In the genomic region with DNA sequence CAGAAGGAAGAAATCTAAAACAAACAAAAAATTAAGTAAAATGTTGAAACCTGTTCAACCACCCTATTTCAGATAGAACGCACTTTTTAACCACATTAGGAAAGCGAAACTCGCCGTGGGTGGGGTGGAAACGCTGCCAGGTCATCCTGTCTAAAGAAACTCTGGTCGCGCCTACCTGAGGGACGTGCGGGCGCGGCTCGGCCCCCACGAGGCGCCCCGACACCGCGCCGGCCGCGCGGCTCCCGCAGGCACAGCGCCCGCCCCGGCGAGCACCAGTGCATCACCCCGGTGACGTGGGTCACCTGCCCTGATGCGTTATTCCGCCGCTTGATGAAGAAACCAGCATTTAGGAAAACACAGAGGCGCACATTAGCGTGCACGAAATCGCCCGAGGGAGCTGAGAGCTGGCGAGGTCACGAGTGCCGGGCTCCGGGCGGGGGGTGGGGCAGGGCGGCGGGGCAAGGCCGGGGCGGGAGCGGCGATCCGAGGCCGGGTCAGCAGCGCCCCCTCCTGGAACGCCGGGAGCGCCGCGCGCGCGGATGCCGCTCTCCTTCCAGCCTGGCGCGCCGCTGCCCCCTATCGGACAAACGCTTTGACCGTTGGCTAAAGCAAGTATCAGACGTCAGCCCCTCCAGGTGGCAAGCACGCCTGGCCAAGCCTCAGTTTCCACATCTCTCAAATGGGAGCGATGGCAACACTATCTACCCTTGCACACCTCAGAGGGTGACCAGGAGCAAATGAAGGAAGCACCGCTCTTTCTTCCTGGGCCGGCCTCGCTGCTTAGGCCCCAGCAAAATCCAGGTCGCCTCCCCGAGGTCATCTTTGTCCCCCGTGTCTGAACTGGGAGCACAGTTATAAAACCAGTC, we compare ENCODE assay signal across 1 cellular context.
TF ChIP-seq lines count a peak whose summit lies in the region.

No MANE protein-coding gene starts in this region.

TF ChIP-seq in HepG2, 621 proteins besides CTCF, POLR2A, EP300 and RAD21 (continued from another document and continues in another):
- no peak for TF ChIP-seq ZNF691 (CRISPR knock-in tag; IDR thresholded peaks at IDR 0.05; ENCODE audit: borderline replicate concordance, low read depth)
- TF ChIP-seq KDM5A (IDR thresholded peaks at IDR 0.05; ENCODE audit: borderline replicate concordance, low read length): no peak
- TF ChIP-seq, protein P1, sequence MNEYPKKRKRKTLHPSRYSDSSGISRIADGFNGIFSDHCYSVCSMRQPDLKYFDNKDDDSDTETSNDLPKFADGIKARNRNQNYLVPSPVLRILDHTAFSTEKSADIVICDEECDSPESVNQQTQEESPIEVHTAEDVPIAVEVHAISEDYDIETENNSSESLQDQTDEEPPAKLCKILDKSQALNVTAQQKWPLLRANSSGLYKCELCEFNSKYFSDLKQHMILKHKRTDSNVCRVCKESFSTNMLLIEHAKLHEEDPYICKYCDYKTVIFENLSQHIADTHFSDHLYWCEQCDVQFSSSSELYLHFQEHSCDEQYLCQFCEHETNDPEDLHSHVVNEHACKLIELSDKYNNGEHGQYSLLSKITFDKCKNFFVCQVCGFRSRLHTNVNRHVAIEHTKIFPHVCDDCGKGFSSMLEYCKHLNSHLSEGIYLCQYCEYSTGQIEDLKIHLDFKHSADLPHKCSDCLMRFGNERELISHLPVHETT (CRISPR knock-in tag; conservative IDR thresholded peaks at IDR 0.05): no peak
- 0 out of 2 replicates have a peak, but pooled peaks have one; percentile 31 for TF ChIP-seq ZNF232 (CRISPR knock-in tag; IDR thresholded peaks at IDR 0.05; ENCODE audit: borderline replicate concordance)
- TF ChIP-seq ZNF230 (CRISPR knock-in tag; IDR thresholded peaks at IDR 0.05): no peak
- TF ChIP-seq ZNF678 (CRISPR knock-in tag; IDR thresholded peaks at IDR 0.05): no peak
- TF ChIP-seq GABPB1 (CRISPR knock-in tag; IDR thresholded peaks at IDR 0.05): peak; percentile 76; the same call in 1 of the 2 replicates
- TF ChIP-seq ZNF777 (CRISPR knock-in tag; IDR thresholded peaks at IDR 0.05): peak; percentile 70
- TF ChIP-seq ZNF740 (CRISPR knock-in tag; IDR thresholded peaks at IDR 0.05): no peak
- no peak for TF ChIP-seq SUZ12 (IDR thresholded peaks at IDR 0.05; ENCODE audit: low read depth, low read length)
- TF ChIP-seq MAFF (IDR thresholded peaks at IDR 0.05; ENCODE audit: low read depth, low read length): no peak
- TF ChIP-seq ZNF567 (CRISPR knock-in tag; IDR thresholded peaks at IDR 0.05; ENCODE audit: borderline replicate concordance): no peak
- no peak for TF ChIP-seq ZNF326 (CRISPR knock-in tag; IDR thresholded peaks at IDR 0.05; ENCODE audit: borderline replicate concordance)
- TF ChIP-seq REXO4 (CRISPR knock-in tag; IDR thresholded peaks at IDR 0.05; ENCODE audit: borderline replicate concordance): no peak
- TF ChIP-seq YY1 (IDR thresholded peaks at IDR 0.05; ENCODE audit: insufficient read depth, insufficient replicate concordance, low read depth, low read length): peak; percentile 72
- no peak for TF ChIP-seq MATR3 (CRISPR knock-in tag; IDR thresholded peaks at IDR 0.05)
- TF ChIP-seq, protein P2, sequence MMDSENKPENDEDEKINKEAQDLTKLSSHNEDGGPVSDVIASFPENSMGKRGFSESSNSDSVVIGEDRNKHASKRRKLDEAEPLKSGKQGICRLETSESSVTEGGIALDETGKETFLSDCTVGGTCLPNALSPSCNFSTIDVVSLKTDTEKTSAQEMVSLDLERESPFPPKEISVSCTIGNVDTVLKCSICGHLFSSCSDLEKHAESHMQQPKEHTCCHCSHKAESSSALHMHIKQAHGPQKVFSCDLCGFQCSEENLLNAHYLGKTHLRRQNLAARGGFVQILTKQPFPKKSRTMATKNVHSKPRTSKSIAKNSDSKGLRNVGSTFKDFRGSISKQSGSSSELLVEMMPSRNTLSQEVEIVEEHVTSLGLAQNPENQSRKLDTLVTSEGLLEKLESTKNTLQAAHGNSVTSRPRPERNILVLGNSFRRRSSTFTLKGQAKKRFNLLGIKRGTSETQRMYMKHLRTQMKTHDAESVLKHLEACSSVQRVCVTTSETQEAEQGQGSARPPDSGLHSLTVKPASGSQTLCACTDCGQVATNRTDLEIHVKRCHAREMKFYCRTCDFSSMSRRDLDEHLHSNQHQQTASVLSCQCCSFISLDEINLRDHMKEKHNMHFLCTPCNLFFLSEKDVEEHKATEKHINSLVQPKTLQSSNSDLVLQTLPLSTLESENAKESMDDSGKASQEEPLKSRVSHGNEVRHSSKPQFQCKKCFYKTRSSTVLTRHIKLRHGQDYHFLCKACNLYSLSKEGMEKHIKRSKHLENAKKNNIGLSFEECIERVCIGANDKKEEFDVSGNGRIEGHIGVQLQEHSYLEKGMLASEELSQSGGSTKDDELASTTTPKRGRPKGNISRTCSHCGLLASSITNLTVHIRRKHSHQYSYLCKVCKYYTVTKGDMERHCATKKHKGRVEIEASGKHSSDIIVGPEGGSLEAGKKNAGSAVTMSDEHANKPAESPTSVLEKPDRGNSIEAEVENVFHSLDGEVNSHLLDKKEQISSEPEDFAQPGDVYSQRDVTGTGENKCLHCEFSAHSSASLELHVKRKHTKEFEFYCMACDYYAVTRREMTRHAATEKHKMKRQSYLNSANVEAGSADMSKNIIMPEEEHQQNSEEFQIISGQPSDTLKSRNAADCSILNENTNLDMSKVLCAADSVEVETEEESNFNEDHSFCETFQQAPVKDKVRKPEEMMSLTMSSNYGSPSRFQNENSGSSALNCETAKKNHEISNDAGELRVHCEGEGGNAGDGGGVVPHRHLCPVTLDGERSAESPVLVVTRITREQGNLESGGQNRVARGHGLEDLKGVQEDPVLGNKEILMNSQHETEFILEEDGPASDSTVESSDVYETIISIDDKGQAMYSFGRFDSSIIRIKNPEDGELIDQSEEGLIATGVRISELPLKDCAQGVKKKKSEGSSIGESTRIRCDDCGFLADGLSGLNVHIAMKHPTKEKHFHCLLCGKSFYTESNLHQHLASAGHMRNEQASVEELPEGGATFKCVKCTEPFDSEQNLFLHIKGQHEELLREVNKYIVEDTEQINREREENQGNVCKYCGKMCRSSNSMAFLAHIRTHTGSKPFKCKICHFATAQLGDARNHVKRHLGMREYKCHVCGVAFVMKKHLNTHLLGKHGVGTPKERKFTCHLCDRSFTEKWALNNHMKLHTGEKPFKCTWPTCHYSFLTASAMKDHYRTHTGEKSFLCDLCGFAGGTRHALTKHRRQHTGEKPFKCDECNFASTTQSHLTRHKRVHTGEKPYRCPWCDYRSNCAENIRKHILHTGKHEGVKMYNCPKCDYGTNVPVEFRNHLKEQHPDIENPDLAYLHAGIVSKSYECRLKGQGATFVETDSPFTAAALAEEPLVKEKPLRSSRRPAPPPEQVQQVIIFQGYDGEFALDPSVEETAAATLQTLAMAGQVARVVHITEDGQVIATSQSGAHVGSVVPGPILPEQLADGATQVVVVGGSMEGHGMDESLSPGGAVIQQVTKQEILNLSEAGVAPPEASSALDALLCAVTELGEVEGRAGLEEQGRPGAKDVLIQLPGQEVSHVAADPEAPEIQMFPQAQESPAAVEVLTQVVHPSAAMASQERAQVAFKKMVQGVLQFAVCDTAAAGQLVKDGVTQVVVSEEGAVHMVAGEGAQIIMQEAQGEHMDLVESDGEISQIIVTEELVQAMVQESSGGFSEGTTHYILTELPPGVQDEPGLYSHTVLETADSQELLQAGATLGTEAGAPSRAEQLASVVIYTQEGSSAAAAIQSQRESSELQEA (CRISPR knock-in tag; IDR thresholded peaks at IDR 0.05; ENCODE audit: not compliant biosample characterization): no peak
- TF ChIP-seq SSRP1 (CRISPR knock-in tag; IDR thresholded peaks at IDR 0.05): no peak
- TF ChIP-seq ZNF556 (CRISPR knock-in tag; IDR thresholded peaks at IDR 0.05; ENCODE audit: borderline replicate concordance): no peak
- TF ChIP-seq, protein P3, sequence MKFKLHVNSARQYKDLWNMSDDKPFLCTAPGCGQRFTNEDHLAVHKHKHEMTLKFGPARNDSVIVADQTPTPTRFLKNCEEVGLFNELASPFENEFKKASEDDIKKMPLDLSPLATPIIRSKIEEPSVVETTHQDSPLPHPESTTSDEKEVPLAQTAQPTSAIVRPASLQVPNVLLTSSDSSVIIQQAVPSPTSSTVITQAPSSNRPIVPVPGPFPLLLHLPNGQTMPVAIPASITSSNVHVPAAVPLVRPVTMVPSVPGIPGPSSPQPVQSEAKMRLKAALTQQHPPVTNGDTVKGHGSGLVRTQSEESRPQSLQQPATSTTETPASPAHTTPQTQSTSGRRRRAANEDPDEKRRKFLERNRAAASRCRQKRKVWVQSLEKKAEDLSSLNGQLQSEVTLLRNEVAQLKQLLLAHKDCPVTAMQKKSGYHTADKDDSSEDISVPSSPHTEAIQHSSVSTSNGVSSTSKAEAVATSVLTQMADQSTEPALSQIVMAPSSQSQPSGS (CRISPR knock-in tag; IDR thresholded peaks at IDR 0.05): no peak
- no peak for TF ChIP-seq SATB2 (CRISPR knock-in tag; IDR thresholded peaks at IDR 0.05)
- no peak for TF ChIP-seq ZNF562 (CRISPR knock-in tag; IDR thresholded peaks at IDR 0.05; ENCODE audit: borderline replicate concordance)
- peak; percentile 66 for TF ChIP-seq TEAD3 (CRISPR knock-in tag; optimal IDR thresholded peaks at IDR 0.05; ENCODE audit: borderline replicate concordance)
- TF ChIP-seq, protein P4, sequence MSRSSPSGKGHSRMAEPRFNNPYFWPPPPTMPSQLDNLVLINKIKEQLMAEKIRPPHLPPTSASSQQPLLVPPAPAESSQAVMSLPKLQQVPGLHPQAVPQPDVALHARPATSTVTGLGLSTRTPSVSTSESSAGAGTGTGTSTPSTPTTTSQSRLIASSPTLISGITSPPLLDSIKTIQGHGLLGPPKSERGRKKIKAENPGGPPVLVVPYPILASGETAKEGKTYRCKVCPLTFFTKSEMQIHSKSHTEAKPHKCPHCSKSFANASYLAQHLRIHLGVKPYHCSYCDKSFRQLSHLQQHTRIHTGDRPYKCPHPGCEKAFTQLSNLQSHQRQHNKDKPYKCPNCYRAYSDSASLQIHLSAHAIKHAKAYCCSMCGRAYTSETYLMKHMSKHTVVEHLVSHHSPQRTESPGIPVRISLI (CRISPR knock-in tag; IDR thresholded peaks at IDR 0.05; ENCODE audit: borderline replicate concordance): no peak
- TF ChIP-seq, protein P5, sequence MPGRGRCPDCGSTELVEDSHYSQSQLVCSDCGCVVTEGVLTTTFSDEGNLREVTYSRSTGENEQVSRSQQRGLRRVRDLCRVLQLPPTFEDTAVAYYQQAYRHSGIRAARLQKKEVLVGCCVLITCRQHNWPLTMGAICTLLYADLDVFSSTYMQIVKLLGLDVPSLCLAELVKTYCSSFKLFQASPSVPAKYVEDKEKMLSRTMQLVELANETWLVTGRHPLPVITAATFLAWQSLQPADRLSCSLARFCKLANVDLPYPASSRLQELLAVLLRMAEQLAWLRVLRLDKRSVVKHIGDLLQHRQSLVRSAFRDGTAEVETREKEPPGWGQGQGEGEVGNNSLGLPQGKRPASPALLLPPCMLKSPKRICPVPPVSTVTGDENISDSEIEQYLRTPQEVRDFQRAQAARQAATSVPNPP (CRISPR knock-in tag; IDR thresholded peaks at IDR 0.05): no peak
- TF ChIP-seq HDAC1 (CRISPR knock-in tag; IDR thresholded peaks at IDR 0.05): peak; percentile 55
- no peak for TF ChIP-seq ZNF883 (CRISPR knock-in tag; IDR thresholded peaks at IDR 0.05; ENCODE audit: not compliant biosample characterization)
- no peak for TF ChIP-seq ZBTB42 (CRISPR knock-in tag; IDR thresholded peaks at IDR 0.05)
- TF ChIP-seq GATAD2A (CRISPR knock-in tag; IDR thresholded peaks at IDR 0.05): no peak; the same call in 1 of the 2 replicates
- no peak for TF ChIP-seq KDM3A (CRISPR knock-in tag; IDR thresholded peaks at IDR 0.05; ENCODE audit: low read depth)
- TF ChIP-seq JARID2 (CRISPR knock-in tag; IDR thresholded peaks at IDR 0.05; ENCODE audit: insufficient replicate concordance): peak; percentile 63
- TF ChIP-seq DDIT3 (CRISPR knock-in tag; IDR thresholded peaks at IDR 0.05): no peak
- no peak for TF ChIP-seq NONO (IDR thresholded peaks at IDR 0.05)
- peak; percentile 49; the same call in 1 of the 2 replicates for TF ChIP-seq NONO (CRISPR knock-in tag; conservative IDR thresholded peaks at IDR 0.05)
- TF ChIP-seq ZNF333 (CRISPR knock-in tag; IDR thresholded peaks at IDR 0.05; ENCODE audit: borderline replicate concordance): no peak
- TF ChIP-seq ZNF768 (CRISPR knock-in tag; IDR thresholded peaks at IDR 0.05): peak; percentile 42; the same call in 1 of the 2 replicates
- TF ChIP-seq CENPT (CRISPR knock-in tag; IDR thresholded peaks at IDR 0.05; ENCODE audit: low read depth): no peak
- TF ChIP-seq, protein P6, sequence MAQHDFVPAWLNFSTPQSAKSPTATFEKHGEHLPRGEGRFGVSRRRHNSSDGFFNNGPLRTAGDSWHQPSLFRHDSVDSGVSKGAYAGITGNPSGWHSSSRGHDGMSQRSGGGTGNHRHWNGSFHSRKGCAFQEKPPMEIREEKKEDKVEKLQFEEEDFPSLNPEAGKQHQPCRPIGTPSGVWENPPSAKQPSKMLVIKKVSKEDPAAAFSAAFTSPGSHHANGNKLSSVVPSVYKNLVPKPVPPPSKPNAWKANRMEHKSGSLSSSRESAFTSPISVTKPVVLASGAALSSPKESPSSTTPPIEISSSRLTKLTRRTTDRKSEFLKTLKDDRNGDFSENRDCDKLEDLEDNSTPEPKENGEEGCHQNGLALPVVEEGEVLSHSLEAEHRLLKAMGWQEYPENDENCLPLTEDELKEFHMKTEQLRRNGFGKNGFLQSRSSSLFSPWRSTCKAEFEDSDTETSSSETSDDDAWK (CRISPR knock-in tag; IDR thresholded peaks at IDR 0.05): no peak
- TF ChIP-seq, protein P7, sequence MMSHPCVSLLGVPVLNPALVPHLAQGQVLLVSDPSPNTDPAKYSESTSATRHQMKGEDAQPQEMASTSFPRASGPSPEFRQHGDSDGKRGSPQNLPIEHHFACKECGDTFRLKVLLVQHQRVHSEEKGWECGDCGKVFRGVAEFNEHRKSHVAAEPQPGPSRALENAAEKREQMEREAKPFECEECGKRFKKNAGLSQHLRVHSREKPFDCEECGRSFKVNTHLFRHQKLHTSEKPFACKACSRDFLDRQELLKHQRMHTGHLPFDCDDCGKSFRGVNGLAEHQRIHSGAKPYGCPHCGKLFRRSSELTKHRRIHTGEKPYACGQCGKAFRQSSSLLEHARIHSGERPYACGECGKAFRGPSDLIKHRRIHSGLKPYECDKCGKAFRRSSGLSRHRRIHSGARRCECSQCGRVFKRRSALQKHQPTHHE (CRISPR knock-in tag; IDR thresholded peaks at IDR 0.05; ENCODE audit: borderline replicate concordance): no peak
- TF ChIP-seq NPAS2 (CRISPR knock-in tag; IDR thresholded peaks at IDR 0.05; ENCODE audit: borderline replicate concordance): no peak
- TF ChIP-seq MIXL1 (CRISPR knock-in tag; IDR thresholded peaks at IDR 0.05): 0 out of 2 replicates have a peak, but pooled peaks have one; percentile 37
- TF ChIP-seq HNF4A (CRISPR knock-in tag; IDR thresholded peaks at IDR 0.05): no peak
